In the genomic region with DNA sequence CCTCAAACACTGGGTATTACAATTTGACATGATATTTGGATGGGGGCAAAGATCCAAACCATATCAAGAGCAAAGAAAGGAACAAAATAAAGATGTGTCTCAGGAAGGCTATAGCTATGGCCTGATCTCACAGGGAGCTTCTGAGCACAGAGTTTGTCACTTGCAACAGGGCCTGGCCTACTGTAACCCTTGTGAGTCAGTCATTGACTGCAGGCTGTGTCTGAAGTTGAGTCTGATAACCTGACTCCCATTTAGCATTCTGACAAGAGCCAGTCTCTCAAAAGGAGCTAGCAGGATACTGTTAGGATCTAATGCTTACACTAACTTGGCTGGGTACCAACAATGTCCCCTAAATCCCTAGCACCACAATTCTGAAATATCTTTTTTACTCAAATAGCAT, we compare ENCODE assay signal across 21 cellular contexts.
DNase-seq lines count a peak whose midpoint lies in the region; ATAC-seq, FAIRE-seq and TF ChIP-seq lines count a peak whose summit lies in the region.
"Had no signal": no experiment of that assay in that cellular context is flagged by ENCODE, and none has a peak within 500 bp of the region (broad histone marks: within the 10 kb centered on the region; RNA-seq: fewer than 3 reads in every experiment).

No MANE protein-coding gene starts in this region.

- H3K18ac ChIP-seq in H1 (ENCODE audit: extremely low read depth, low read length), result no peak overlapping the region

- no peaks in the 10 kb centered on the region for H4K20me1 ChIP-seq in H1 (replicated peaks in 1 of 2; ENCODE audit: control insufficient read depth in 1 of 2, insufficient read depth in 2 of 2, low read length in 2 of 2)
- H4K20me1 ChIP-seq: BLaER1 had no signal

- H2AFZ ChIP-seq in H1 (ENCODE audit: low read length), result 0 out of 2 replicates have a peak overlapping the region, but pooled peaks have one; percentile 43

- no peak overlapping the region for H4K5ac ChIP-seq in H1 (ENCODE audit: insufficient read length, low read depth, low read length)

- no peak overlapping the region for H4K91ac ChIP-seq in H1 (replicated peaks; ENCODE audit: insufficient read length, low read length)

- ATAC-seq in psoas muscle (peak; percentile 46 to 88 (median 83)), GM18861 (IDR thresholded peaks at IDR 0.05; ENCODE audit: unreplicated experiment) (no peak)

- DNase-seq in M059J (ENCODE audit: low read depth) (peak; percentile 10), OCI-M1 (lab: John Stamatoyannopoulos, UW) (peak; percentile 73), H1 (ENCODE audit: low read depth in 1 of 2, low spot score in 2 of 2) (no peak), psoas muscle (no peak), NCI-H1930 (lab: John Stamatoyannopoulos, UW) (no peak), NCI-H2107 (lab: John Stamatoyannopoulos, UW) (no peak)
- DNase-seq: CD4-positive, alpha-beta T cell; COR-L47; DMS79; KG1; NCI-H1105; NCI-H2081; NCI-H2171 treated with DMSO at 0.1 percent for 48 hours; NCI-H446; NCI-H526; Peyer's patch; SJCRH30 had no signal

- no peak overlapping the region for H4K8ac ChIP-seq in H1 (ENCODE audit: extremely low read depth, insufficient read depth, low read length)

- FAIRE-seq in H1 (lab: Jason Lieb, UNC), result no peak
- FAIRE-seq: HTR-8/SVneo had no signal

- H2BK20ac ChIP-seq in H1 (ENCODE audit: low read length), result no peak overlapping the region

- H3K27me3 ChIP-seq in H1 (replicated peaks in 1 of 4; ENCODE audit: control insufficient read depth in 3 of 4, extremely low read depth in 1 of 4, insufficient read depth in 3 of 4, low read length in 3 of 4) (no peaks in the 10 kb centered on the region), psoas muscle (ENCODE audit: insufficient read depth in 3 of 3, low read length in 2 of 3) (no peaks in the 10 kb centered on the region)
- H3K27me3 ChIP-seq: BLaER1, Peyer's patch, SJCRH30 had no signal

- CTCF ChIA-PET in H1 (lab: Charles Lee; ENCODE audit: partially characterized antibody), result interaction anchor here (1.8 to 1.9 kb wide), 2 partner anchors 9 to 11 kb away, joined by 4 to 6 read pairs; no protein-coding TSS in a partner anchor

- H3K23ac ChIP-seq in H1 (ENCODE audit: insufficient read length), result no peak overlapping the region

- no peak for TF ChIP-seq RAD21 in H1 (IDR thresholded peaks at IDR 0.05 in 1 of 2, conservative IDR thresholded peaks at IDR 0.05 in 1 of 2; ENCODE audit: low read depth in 2 of 2, low read length in 2 of 2)

- no peaks in the 10 kb centered on the region for H3K36me3 ChIP-seq in H1 (ENCODE audit: control insufficient read depth in 2 of 4, insufficient read depth in 4 of 4, low read length in 3 of 4)
- H3K36me3 ChIP-seq in psoas muscle (ENCODE audit: insufficient read depth in 1 of 2, low read depth in 1 of 2), result no peaks in the 10 kb centered on the region
- H3K36me3 ChIP-seq: BLaER1, HAP-1, Peyer's patch, SJCRH30 had no signal

- no peak for TF ChIP-seq POLR2A in H1 (IDR thresholded peaks at IDR 0.05; ENCODE audit: control extremely low read depth in 1 of 2, low read depth in 2 of 2, low read length in 2 of 2)

- no peaks in the 10 kb centered on the region for H3K79me2 ChIP-seq in H1 (ENCODE audit: control insufficient read depth in 1 of 2, insufficient read depth in 2 of 2, low read length in 2 of 2)

- H3K4me3 ChIP-seq in H1 (ENCODE audit: extremely low read depth in 1 of 4, insufficient read depth in 2 of 4, low read depth in 3 of 4, low read length in 4 of 4) (no peak overlapping the region), psoas muscle (no peak overlapping the region)
- H3K4me3 ChIP-seq: BLaER1, HAP-1, Peyer's patch, SJCRH30 had no signal

- POLR2A ChIA-PET in H1 (lab: Charles Lee; ENCODE audit: partially characterized antibody), result no interaction called here

- no peak for TF ChIP-seq CTCF in H1 (IDR thresholded peaks at IDR 0.05; ENCODE audit: control extremely low read depth in 1 of 3, insufficient read depth in 1 of 3, low read depth in 1 of 3, low read length in 3 of 3)
- TF ChIP-seq CTCF in psoas muscle (IDR thresholded peaks at IDR 0.05), result no peak

- H3K79me1 ChIP-seq in H1 (ENCODE audit: low read depth, low read length), result no peaks in the 10 kb centered on the region

- no peaks in the 10 kb centered on the region for H3K23me2 ChIP-seq in H1 (ENCODE audit: low read depth, low read length)

- H2BK120ac ChIP-seq in H1 (replicated peaks; ENCODE audit: low read depth, low read length), result no peak overlapping the region

- H3K9me3 ChIP-seq in H1 (ENCODE audit: insufficient read depth in 2 of 2, low read depth in 1 of 2, low read length in 1 of 2), result no peaks in the 10 kb centered on the region; a peak in 1 of 4 replicates
- no peaks in the 10 kb centered on the region for H3K9me3 ChIP-seq in psoas muscle
- H3K9me3 ChIP-seq: BLaER1, HAP-1, Peyer's patch, SJCRH30 had no signal

- TF ChIP-seq EP300 in H1 (IDR thresholded peaks at IDR 0.05; ENCODE audit: borderline replicate concordance in 1 of 2, low read depth in 2 of 2, low read length in 2 of 2), result no peak

- H2AK5ac ChIP-seq in H1 (ENCODE audit: low read depth, low read length), result no peak overlapping the region

- H3K56ac ChIP-seq in H1 (replicated peaks; ENCODE audit: insufficient read length, low read depth, low read length), result no peak overlapping the region

- no peak overlapping the region for H2BK12ac ChIP-seq in H1 (ENCODE audit: low read depth, low read length)

- H3K27ac ChIP-seq in H1 (ENCODE audit: low read depth, low read length), result no peak overlapping the region
- H3K27ac ChIP-seq in psoas muscle, result no peak overlapping the region
- H3K27ac ChIP-seq: BLaER1, Peyer's patch, SJCRH30 had no signal

- H3K4me2 ChIP-seq in H1 (ENCODE audit: insufficient read depth in 1 of 2, low read depth in 2 of 2, low read length in 2 of 2), result no peak overlapping the region
- H3K4me2 ChIP-seq: BLaER1 had no signal

- intact Hi-C loops in psoas muscle (cut with DNase I), result no loop called here

- H2BK15ac ChIP-seq in H1 (ENCODE audit: low read length), result no peak overlapping the region

- peaks cover 0 to 7% (median 3%) of the 10 kb centered on the region in 4 experiments; a peak in 3 of 7 replicates for H3K4me1 ChIP-seq in H1 (replicated peaks in 1 of 4; ENCODE audit: control insufficient read depth in 3 of 4, insufficient read depth in 4 of 4, low read length in 3 of 4)
- no peaks in the 10 kb centered on the region for H3K4me1 ChIP-seq in psoas muscle
- H3K4me1 ChIP-seq: BLaER1, HAP-1, Peyer's patch, SJCRH30 had no signal

- H3K14ac ChIP-seq in H1 (ENCODE audit: insufficient read length), result no peak overlapping the region

- H2BK5ac ChIP-seq in H1 (ENCODE audit: low read depth, low read length), result no peak overlapping the region

- no peak overlapping the region for H3K9ac ChIP-seq in H1 (replicated peaks in 1 of 4; ENCODE audit: extremely low read depth in 1 of 4, low read depth in 3 of 4, low read length in 3 of 4)
- H3K9ac ChIP-seq: BLaER1 had no signal

- no peak overlapping the region for H3K4ac ChIP-seq in H1 (replicated peaks; ENCODE audit: insufficient read length, low read depth, low read length)

TF ChIP-seq in H1, 55 proteins besides CTCF, POLR2A, EP300 and RAD21 (continues in another document):
- TF ChIP-seq POU5F1 (IDR thresholded peaks at IDR 0.05; ENCODE audit: low read depth, low read length) (no peak), SP1 (IDR thresholded peaks at IDR 0.05; ENCODE audit: low read depth, low read length) (no peak), TAF7 (optimal IDR thresholded peaks at IDR 0.05; ENCODE audit: borderline replicate concordance, low read depth, low read length) (no peak)

Comparison
In these comparisons a context has a peak if more than half of its experiments do, and no peak if none do; other contexts are left out.
1. DNase-seq: peak in M059J (single experiment) and OCI-M1 (single experiment); none in H1 (0 of 2), psoas muscle (0 of 2), NCI-H1930 (0 of 2) and NCI-H2107 (single experiment).